In genomic region chr9:126591083-126591482, GRCh38 we compare ENCODE assay signal across 2 cellular contexts.
TF ChIP-seq lines count a peak whose summit lies in the region.

No MANE protein-coding gene starts in this region.

TF ChIP-seq in HepG2, 621 proteins besides CTCF, POLR2A, EP300 and RAD21:
- TF ChIP-seq USF2 (IDR thresholded peaks at IDR 0.05; ENCODE audit: low read depth, low read length) (peak; percentile 67), USF2 (CRISPR knock-in tag; IDR thresholded peaks at IDR 0.05; ENCODE audit: borderline replicate concordance) (no peak; the same call in 1 of the 2 replicates), PATZ1 (CRISPR knock-in tag; IDR thresholded peaks at IDR 0.05) (no peak), RAD51 (IDR thresholded peaks at IDR 0.05; ENCODE audit: borderline replicate concordance) (peak; percentile 11; the same call in 1 of the 2 replicates)

TF ChIP-seq in K562, 482 proteins besides CTCF, POLR2A, EP300 and RAD21:
- TF ChIP-seq NR0B1 (IDR thresholded peaks at IDR 0.05; ENCODE audit: partially characterized antibody) (no peak), USF1 (CRISPR knock-in tag; IDR thresholded peaks at IDR 0.05) (peak; percentile 83), SIRT6 (IDR thresholded peaks at IDR 0.05; ENCODE audit: low read depth, low read length) (no peak), USF2 (CRISPR knock-in tag; IDR thresholded peaks at IDR 0.05) (peak; percentile 91), ELK1 (CRISPR knock-in tag; IDR thresholded peaks at IDR 0.05) (no peak), ILK (tag; IDR thresholded peaks at IDR 0.05; ENCODE audit: borderline replicate concordance, low read depth) (no peak), CBFA2T2 (conservative IDR thresholded peaks at IDR 0.05) (peak; percentile 48; the same call in 1 of the 2 replicates), NFYB (IDR thresholded peaks at IDR 0.05; ENCODE audit: extremely low read depth, insufficient read length) (peak; percentile 49), TFE3 (CRISPR knock-in tag; IDR thresholded peaks at IDR 0.05) (peak; percentile 92), LARP7 (IDR thresholded peaks at IDR 0.05) (no peak), KDM2B (CRISPR knock-in tag; IDR thresholded peaks at IDR 0.05) (no peak), TEAD4 (IDR thresholded peaks at IDR 0.05; ENCODE audit: low read length) (no peak), TEAD4 (CRISPR knock-in tag; IDR thresholded peaks at IDR 0.05; ENCODE audit: borderline replicate concordance) (no peak), DLX4 (CRISPR knock-in tag; IDR thresholded peaks at IDR 0.05) (no peak), ESRRB (CRISPR knock-in tag; IDR thresholded peaks at IDR 0.05; ENCODE audit: borderline replicate concordance) (no peak), TOE1 (IDR thresholded peaks at IDR 0.05; ENCODE audit: borderline replicate concordance) (peak; percentile 88), TOE1 (CRISPR knock-in tag; IDR thresholded peaks at IDR 0.05; ENCODE audit: borderline replicate concordance, low read depth) (no peak), RAD51 (IDR thresholded peaks at IDR 0.05; ENCODE audit: borderline replicate concordance, low read depth) (peak; percentile 93), UBTF (IDR thresholded peaks at IDR 0.05; ENCODE audit: borderline replicate concordance in 1 of 2, low read depth in 2 of 2, low read length in 2 of 2) (no peak), RBM14 (IDR thresholded peaks at IDR 0.05; ENCODE audit: borderline replicate concordance, insufficient read depth, low read depth, low read length) (no peak)
